16 cellular contexts compared by ENCODE assay signal in genomic region chr22:26713823-26714449, GRCh38. TPM values are rescaled to one million over a fixed set of nuclear protein-coding genes. Genes with fewer than 3 reads are reported as not detected.
DNase-seq lines count a peak whose midpoint lies in the region; ATAC-seq, FAIRE-seq and TF ChIP-seq lines count a peak whose summit lies in the region.
"Had no signal": no experiment of that assay in that cellular context is flagged by ENCODE, and none has a peak within 500 bp of the region (broad histone marks: within the 10 kb centered on the region; RNA-seq: fewer than 3 reads in every experiment).

No MANE protein-coding gene starts in this region.

- H3K27me3 ChIP-seq in A673 (replicated peaks; ENCODE audit: insufficient read depth, low read depth, low read length, poor library complexity) (no peaks in the 10 kb centered on the region), bronchial epithelial cell (ENCODE audit: control insufficient read depth, insufficient read depth, low read length) (no peaks in the 10 kb centered on the region), thyroid gland (no peaks in the 10 kb centered on the region)
- H3K27me3 ChIP-seq: BLaER1 had no signal

- POLR2A ChIA-PET in A673 (lab: Charles Lee; ENCODE audit: low non-redundant PET): no interaction called here

- BruUV-seq in A673 (replicated peaks; lab: Mats Ljungman, UMichigan): no TSS peak

- H3K27ac ChIP-seq in A673 (ENCODE audit: low read depth, low read length, poor library complexity, severe bottlenecking) (no peak overlapping the region), thyroid gland (peak overlapping the region in 1 of 3 donors; percentile 8)
- H3K27ac ChIP-seq: BLaER1, psoas muscle, RWPE1 had no signal

- no peaks in the 10 kb centered on the region for H3K9me3 ChIP-seq in A673 (ENCODE audit: low read depth, low read length, poor library complexity, severe bottlenecking)
- H3K9me3 ChIP-seq in thyroid gland: no peaks in the 10 kb centered on the region
- H3K9me3 ChIP-seq: BLaER1, psoas muscle had no signal

- H3K4me3 ChIP-seq in A673 (ENCODE audit: low read depth, low read length, poor library complexity, severe bottlenecking) (no peak overlapping the region), bronchial epithelial cell (ENCODE audit: low read depth, low read length) (no peak overlapping the region), thyroid gland (replicated peaks in 1 of 3) (no peak overlapping the region)
- H3K4me3 ChIP-seq: BLaER1, psoas muscle had no signal

- TF ChIP-seq POLR2A in thyroid gland (IDR thresholded peaks at IDR 0.05): no peak

- H3K4me1 ChIP-seq in A673 (ENCODE audit: insufficient read depth, low read length, poor library complexity, severe bottlenecking) (no peaks in the 10 kb centered on the region), thyroid gland (peaks cover 6 to 18% of the 10 kb centered on the region in 2 donors)

- CTCF ChIA-PET in A673 (lab: Charles Lee): no interaction called here

- intact Hi-C loops in A673 (cut with micrococcal nuclease; ENCODE audit: unreplicated experiment) (no loop called here), thyroid gland (cut with DNase I) (no loop called here)

- no peak for TF ChIP-seq CTCF in A673 (conservative IDR thresholded peaks at IDR 0.05; ENCODE audit: low read depth, low read length)
- no peak for TF ChIP-seq CTCF in bronchial epithelial cell (IDR thresholded peaks at IDR 0.05; ENCODE audit: insufficient read depth, low read length, severe bottlenecking)
- no peak for TF ChIP-seq CTCF in thyroid gland (IDR thresholded peaks at IDR 0.05)

- FAIRE-seq in bronchial epithelial cell (lab: Jason Lieb, UNC): peak; percentile 86

- WGBS in thyroid gland, 2 donors: 78 to 81% methylated on average over 12 of the region's 12 CpGs

- DNase-seq in A673 (ENCODE audit: low spot score): peak; percentile 15
- DNase-seq in HCEC 1CT: peak; percentile 26
- DNase-seq in bronchial epithelial cell (ENCODE audit: low read depth): peak; percentile 5
- DNase-seq in kidney tubule cell (ENCODE audit: low spot score): peak; percentile 14
- DNase-seq in thyroid gland: no peak
- no peak for DNase-seq in GM19238 (ENCODE audit: insufficient read length, low spot score)
- DNase-seq: activated CD8-positive, alpha-beta T cell treated with anti-CD3 and anti-CD28 coated beads for 36 hours; activated effector memory CD4-positive, alpha-beta T cell treated with Interleukin-2 at 50 U/mL for 16 hours; KG1; NCI-H524 treated with DMSO at 0.1 percent for 48 hours; psoas muscle; stimulated activated naive CD4-positive, alpha-beta T cell treated with Interleukin-2 at 50 U/mL for 16 hours had no signal

- ATAC-seq in GM19023 (IDR thresholded peaks at IDR 0.05; ENCODE audit: unreplicated experiment) (no peak), HG02981 (IDR thresholded peaks at IDR 0.05; ENCODE audit: unreplicated experiment) (no peak)
- ATAC-seq: activated CD8-positive, alpha-beta T cell treated with anti-CD3 and anti-CD28 coated beads for 36 hours had no signal

- H3K36me3 ChIP-seq in A673 (ENCODE audit: insufficient read depth, low read length, poor library complexity, severe bottlenecking): no peaks in the 10 kb centered on the region
- peaks cover 1% of the 10 kb centered on the region for H3K36me3 ChIP-seq in bronchial epithelial cell (ENCODE audit: control insufficient read depth, insufficient read depth, low read length)
- no peaks in the 10 kb centered on the region for H3K36me3 ChIP-seq in thyroid gland

RNA-seq across cellular contexts. Expression of gene MIAT, which starts 56.5 kb away (rescaled TPM):
- total RNA-seq in A673 (2021) (6.2 and 6.8 TPM in 2 replicates), bronchial epithelial cell (0.53 and 0.64 TPM in 2 replicates), thyroid gland (1 to 10 TPM in 3 of 4 donors, under 1 TPM in 1; 0.67 to 2.6 (median 1.2) TPM)

Comparison
In these comparisons a context has a peak if more than half of its experiments do, and no peak if none do; other contexts are left out.
1. DNase-seq: peak in A673 (single experiment), HCEC 1CT (single experiment), bronchial epithelial cell (single experiment) and kidney tubule cell (single experiment); none in thyroid gland (0 of 2) and GM19238 (single experiment).